Comparison of ENCODE assay signal across 16 cellular contexts in genomic region chr9:114461468-114461867, GRCh38.
"Had no signal": no experiment of that assay in that cellular context is flagged by ENCODE, and none has a peak within 500 bp of the region (broad histone marks: within the 10 kb centered on the region; RNA-seq: fewer than 3 reads in every experiment).

No MANE protein-coding gene starts in this region.

- H3K9me3 ChIP-seq: transverse colon had no signal

- H3K4me1 Mint-ChIP-seq: activated CD4-positive, alpha-beta T cell treated with anti-CD3 and anti-CD28 coated beads, Interleukin-2, amount 10 ng/mL, durations not matched to agents 7 days and 5 days; activated naive CD4-positive, alpha-beta T cell treated with anti-CD3 and anti-CD28 coated beads, Interleukin-2, amount 50 U/mL, for 24 hours had no signal

- H3K4me1 ChIP-seq: transverse colon had no signal

- DNase-seq: activated CD4-positive, alpha-beta T cell treated with anti-CD3 and anti-CD28 coated beads, Interleukin-2, amount 10 ng/mL, durations not matched to agents 7 days and 5 days; activated CD4-positive, CD25-positive, alpha-beta regulatory T cell; activated CD8-positive, alpha-beta memory T cell treated with anti-CD3 and anti-CD28 coated beads for 24 hours; amniotic stem cell; brain microvascular endothelial cell; dorsolateral prefrontal cortex; left colon; naive thymus-derived CD8-positive, alpha-beta T cell; posterior cingulate gyrus; transverse colon had no signal

- H3K4me3 Mint-ChIP-seq: activated CD4-positive, alpha-beta T cell treated with anti-CD3 and anti-CD28 coated beads, Interleukin-2, amount 10 ng/mL, durations not matched to agents 7 days and 5 days; activated naive CD4-positive, alpha-beta T cell treated with anti-CD3 and anti-CD28 coated beads, Interleukin-2, amount 50 U/mL, for 24 hours; naive thymus-derived CD8-positive, alpha-beta T cell; T-helper 1 cell treated with Interleukin-12 subunit alpha and Interleukin-12 subunit beta and Interleukin-4 antibody, amounts not matched to agents 30 μg/mL and 1 μg/mL, for 36 hours had no signal

- FAIRE-seq: TTC549 had no signal

- H3K9me3 Mint-ChIP-seq: activated CD4-positive, alpha-beta T cell treated with anti-CD3 and anti-CD28 coated beads, Interleukin-2, amount 10 ng/mL, durations not matched to agents 7 days and 5 days; activated naive CD4-positive, alpha-beta T cell treated with anti-CD3 and anti-CD28 coated beads, Interleukin-2, amount 50 U/mL, for 24 hours; activated T-helper 2 cell treated with anti-CD3 and anti-CD28 coated beads, Interferon-gamma antibody, Interleukin-2, Interleukin-4, amounts not matched to agents 10 μg/mL and 5 μg/mL and 100 μg/mL, durations not matched to agents 14 hours and 24 hours and 36 hours; naive thymus-derived CD8-positive, alpha-beta T cell; T-helper 1 cell treated with Interleukin-12 subunit alpha and Interleukin-12 subunit beta and Interleukin-4 antibody, amounts not matched to agents 30 μg/mL and 1 μg/mL, for 36 hours had no signal

- H3K4me3 ChIP-seq: dorsolateral prefrontal cortex, lung, skin epidermis, transverse colon had no signal

- H3K27me3 Mint-ChIP-seq: activated CD4-positive, alpha-beta T cell treated with anti-CD3 and anti-CD28 coated beads, Interleukin-2, amount 10 ng/mL, durations not matched to agents 7 days and 5 days; activated naive CD4-positive, alpha-beta T cell treated with anti-CD3 and anti-CD28 coated beads, Interleukin-2, amount 50 U/mL, for 24 hours; naive thymus-derived CD8-positive, alpha-beta T cell had no signal

- H3K27ac ChIP-seq: brain microvascular endothelial cell, skin epidermis, transverse colon had no signal

- ATAC-seq: naive thymus-derived CD8-positive, alpha-beta T cell had no signal

- H3K27ac Mint-ChIP-seq: activated CD4-positive, alpha-beta T cell treated with anti-CD3 and anti-CD28 coated beads, Interleukin-2, amount 10 ng/mL, durations not matched to agents 7 days and 5 days; activated naive CD4-positive, alpha-beta T cell treated with anti-CD3 and anti-CD28 coated beads, Interleukin-2, amount 50 U/mL, for 24 hours; activated T-helper 2 cell treated with anti-CD3 and anti-CD28 coated beads, Interferon-gamma antibody, Interleukin-2, Interleukin-4, amounts not matched to agents 10 μg/mL and 5 μg/mL and 100 μg/mL, durations not matched to agents 14 hours and 24 hours and 36 hours; T-helper 1 cell treated with Interleukin-12 subunit alpha and Interleukin-12 subunit beta and Interleukin-4 antibody, amounts not matched to agents 30 μg/mL and 1 μg/mL, for 36 hours had no signal

- H3K36me3 ChIP-seq: brain microvascular endothelial cell, transverse colon had no signal

- H3K36me3 Mint-ChIP-seq: activated naive CD4-positive, alpha-beta T cell treated with anti-CD3 and anti-CD28 coated beads, Interleukin-2, amount 50 U/mL, for 24 hours; naive thymus-derived CD8-positive, alpha-beta T cell had no signal

- H3K27me3 ChIP-seq: brain microvascular endothelial cell, dorsolateral prefrontal cortex, transverse colon had no signal
